In the genomic region with DNA sequence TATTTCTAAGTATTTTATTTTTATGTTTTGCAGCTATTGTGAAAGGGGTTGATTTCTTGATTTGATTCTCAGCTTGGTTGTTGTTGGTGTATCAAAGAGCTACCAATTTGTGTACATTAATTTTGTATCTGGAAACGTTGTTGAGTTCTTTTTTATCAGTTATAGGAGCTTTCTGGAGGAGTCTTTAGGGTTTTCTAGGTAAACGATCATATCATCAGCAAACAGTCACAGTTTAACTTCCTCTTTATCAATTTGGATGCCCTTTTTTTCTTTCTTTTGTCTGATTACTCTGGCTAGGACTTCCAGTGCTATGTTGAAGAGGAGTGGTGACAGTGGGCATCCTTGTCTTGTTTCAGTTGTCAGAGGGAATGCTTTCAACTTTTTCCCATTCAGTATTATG, we compare ENCODE assay signal across 8 cellular contexts. TPM values are rescaled to one million over a fixed set of nuclear protein-coding genes. Genes with fewer than 3 reads are reported as not detected.
"Had no signal": no experiment of that assay in that cellular context is flagged by ENCODE, and none has a peak within 500 bp of the region (broad histone marks: within the 10 kb centered on the region; RNA-seq: fewer than 3 reads in every experiment).

No MANE protein-coding gene starts in this region.

RNA-seq across cellular contexts. Expression of a gene that starts 21.5 kb away (rescaled TPM):
- total RNA-seq: thoracic aorta, thyroid gland, tibial nerve, transverse colon, ureter, vagina had no signal
- polyA plus RNA-seq: stomach, urinary bladder had no signal
